Comparison of ENCODE assay signal across 8 cellular contexts in the genomic region with DNA sequence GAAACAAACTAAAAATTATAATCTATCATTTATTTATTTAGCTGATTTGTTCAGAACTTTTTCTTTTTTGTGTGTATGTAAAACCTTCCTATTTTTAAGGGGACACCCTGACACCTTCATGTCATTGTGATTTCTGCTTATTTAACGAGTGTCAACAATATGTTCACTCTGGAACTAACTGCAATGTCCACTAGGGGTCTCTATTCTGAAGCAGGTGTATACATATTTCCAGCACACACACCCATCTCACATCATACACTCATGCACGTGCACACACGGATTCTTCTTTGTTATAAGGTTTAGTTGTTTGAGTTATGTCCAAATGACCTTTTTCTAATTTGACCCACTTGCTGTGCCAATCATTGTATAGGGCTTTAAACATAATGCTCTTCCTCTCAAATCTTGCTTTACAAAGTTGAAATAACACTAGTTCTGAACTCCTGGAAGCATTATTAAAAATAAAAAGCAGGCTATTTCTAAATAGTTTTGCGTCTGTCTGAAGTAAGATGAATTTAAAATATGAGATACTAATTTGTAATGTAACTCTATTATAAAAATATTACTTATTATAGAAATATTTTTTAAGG. TPM values are rescaled to one million over a fixed set of nuclear protein-coding genes. Genes with fewer than 3 reads are reported as not detected.
DNase-seq lines count a peak whose midpoint lies in the region; ATAC-seq and TF ChIP-seq lines count a peak whose summit lies in the region.

No MANE protein-coding gene starts in this region.

- no peak overlapping the region for H3K27ac ChIP-seq in esophagus squamous epithelium

- H3K27ac Mint-ChIP-seq in osteocyte (ENCODE audit: unreplicated experiment), result no peak overlapping the region

- H3K4me1 ChIP-seq in BE2C, result 0 out of 2 replicates have a peak, but pooled peaks cover 6% of the 10 kb centered on the region
- no peaks in the 10 kb centered on the region for H3K4me1 ChIP-seq in esophagus squamous epithelium

- H3K9me3 ChIP-seq in BE2C, result no peaks in the 10 kb centered on the region
- no peaks in the 10 kb centered on the region for H3K9me3 ChIP-seq in esophagus squamous epithelium

- H3K36me3 Mint-ChIP-seq in osteocyte (ENCODE audit: unreplicated experiment), result peaks cover 2% of the 10 kb centered on the region

- H3K4me3 ChIP-seq in BE2C (ENCODE audit: low read depth, low read length), result no peak overlapping the region
- no peak overlapping the region for H3K4me3 ChIP-seq in esophagus squamous epithelium

- WGBS in esophagus squamous epithelium, 2 donors, result 25 to 26% methylated on average over 4 of the region's 4 CpGs

- no peak overlapping the region for H3K4me3 Mint-ChIP-seq in osteocyte (ENCODE audit: unreplicated experiment)

- H3K9me3 Mint-ChIP-seq in osteocyte (ENCODE audit: unreplicated experiment), result no peaks in the 10 kb centered on the region

- peak; percentile 84 for TF ChIP-seq CTCF in BE2C (IDR thresholded peaks at IDR 0.05; ENCODE audit: low read depth, low read length)
- TF ChIP-seq CTCF in esophagus squamous epithelium (IDR thresholded peaks at IDR 0.05), result peak in 5 of 6 experiments; percentile 70 to 83 (median 73)
- TF ChIP-seq CTCF in osteocyte (IDR thresholded peaks at IDR 0.05), result peak; percentile 87

- H3K4me1 Mint-ChIP-seq in osteocyte (ENCODE audit: unreplicated experiment), result no peaks in the 10 kb centered on the region

- TF ChIP-seq POLR2A in esophagus squamous epithelium (IDR thresholded peaks at IDR 0.05), result no peak

- H3K27me3 Mint-ChIP-seq in osteocyte (ENCODE audit: unreplicated experiment), result no peaks in the 10 kb centered on the region

- H3K36me3 ChIP-seq in BE2C (peaks cover 9% of the 10 kb centered on the region), esophagus squamous epithelium (peaks cover 0 to 6% (median 0%) of the 10 kb centered on the region in 3 donors)

- DNase-seq in BE2C (peak; percentile 37), NCI-H1105 (lab: John Stamatoyannopoulos, UW) (peak; percentile 56), SIG-M5 treated with dmso at 0.1 percent for 504 hours (lab: John Stamatoyannopoulos, UW; ENCODE audit: unreplicated experiment) (peak; percentile 84), esophagus squamous epithelium (lab: John Stamatoyannopoulos, UW) (no peak), osteocyte (ENCODE audit: extremely low spot score, unreplicated experiment) (no peak)
- DNase-seq in activated effector memory CD4-positive, alpha-beta T cell treated with anti-CD3 and anti-CD28 coated beads, Interleukin-2, amount 50 U/mL, for 16 hours, result no peak

- intact Hi-C loops in esophagus squamous epithelium (cut with DNase I), result no loop called here

- H3K27me3 ChIP-seq in BE2C (no peaks in the 10 kb centered on the region), esophagus squamous epithelium (no peaks in the 10 kb centered on the region)

- ATAC-seq in GM18508 (IDR thresholded peaks at IDR 0.05; ENCODE audit: insufficient read depth, unreplicated experiment) (peak; percentile 98), HG02852 (IDR thresholded peaks at IDR 0.05; ENCODE audit: unreplicated experiment) (peak; percentile 98)

RNA-seq across cellular contexts. Expression of a gene that starts 15.5 kb away (rescaled TPM):
- polyA plus RNA-seq in BE2C (2012; ENCODE audit: insufficient read depth, insufficient read length, low read depth), result 0.31 TPM
- total RNA-seq in esophagus squamous epithelium, result 1 to 10 TPM; 1.5 to 7.7 (median 7.1) TPM
- 2.6 and 3.0 TPM in 2 replicates for total RNA-seq in osteocyte

Comparison
In these comparisons a context has a peak if more than half of its experiments do, and no peak if none do; other contexts are left out.
1. DNase-seq: peak in BE2C (single experiment), NCI-H1105 (single experiment) and SIG-M5 treated with dmso at 0.1 percent for 504 hours (single experiment); none in esophagus squamous epithelium (single experiment), osteocyte (single experiment) and activated effector memory CD4-positive, alpha-beta T cell treated with anti-CD3 and anti-CD28 coated beads, Interleukin-2, amount 50 U/mL, for 16 hours (single experiment).
2. Peak in every context shown above with its lines, with median percentiles within 50 percentile points of each other: CTCF ChIP-seq.